ENCODE assay signal across 9 cellular contexts in the genomic region with DNA sequence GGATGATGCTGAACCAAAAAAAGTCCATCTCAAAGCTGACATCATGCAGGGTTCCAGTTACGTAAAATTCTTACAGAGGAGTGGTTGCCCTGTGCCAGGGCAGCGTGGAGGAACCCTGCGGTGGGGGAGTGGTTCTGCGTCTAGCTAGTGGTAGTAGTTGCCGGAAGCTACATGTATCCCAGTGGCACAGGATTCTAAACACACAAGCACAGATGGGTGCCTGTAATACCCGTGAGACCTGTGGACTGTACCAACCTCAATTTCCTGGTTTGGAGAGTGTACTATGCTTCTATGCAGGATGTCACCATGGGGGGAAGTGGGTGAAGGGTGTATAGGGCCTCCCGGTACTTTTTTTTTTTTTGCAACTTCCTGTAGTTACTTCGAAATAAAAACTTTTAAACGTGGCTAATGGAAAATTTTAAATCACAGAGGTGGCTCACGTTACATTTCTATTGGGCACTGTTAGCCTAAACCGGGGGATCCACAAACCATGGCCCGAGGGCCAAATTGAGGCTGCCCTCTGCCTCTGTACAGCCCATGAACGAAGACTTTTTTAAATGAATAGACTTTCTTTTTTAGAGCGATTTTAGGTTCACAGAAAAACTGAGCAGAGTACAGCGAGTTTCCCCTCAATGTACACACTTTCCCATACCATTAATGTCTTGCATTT. TPM values are rescaled to one million over a fixed set of nuclear protein-coding genes. Genes with fewer than 3 reads are reported as not detected.
DNase-seq lines count a peak whose midpoint lies in the region; ATAC-seq and TF ChIP-seq lines count a peak whose summit lies in the region.
"Had no signal": no experiment of that assay in that cellular context is flagged by ENCODE, and none has a peak within 500 bp of the region (broad histone marks: within the 10 kb centered on the region; RNA-seq: fewer than 3 reads in every experiment).

No MANE protein-coding gene starts in this region.

- no peak overlapping the region for H3K4me3 Mint-ChIP-seq in nephron progenitor cell

- TF ChIP-seq CTCF in GM12865 (IDR thresholded peaks at IDR 0.05; ENCODE audit: insufficient read depth, low read depth, low read length, missing control alignments) = no peak
- no peak for TF ChIP-seq CTCF in nephron progenitor cell (IDR thresholded peaks at IDR 0.05)

- no peaks in the 10 kb centered on the region for H3K27me3 Mint-ChIP-seq in nephron progenitor cell (ENCODE audit: low read depth, poor library complexity)

- in situ Hi-C loops in G401 (cut with HindIII; ENCODE audit: low sequenced_read_pairs) = loop anchor here (25.0 kb wide), 1 partner anchor 235 kb away; no protein-coding TSS in a partner anchor

- DNase-seq in GM12865 (ENCODE audit: low read depth) (peak; percentile 65), T-helper 2 cell (peak; percentile 31 to 100 (median 74)), cerebellum (ENCODE audit: low spot score) (no peak), G401 (ENCODE audit: low spot score) (no peak), NCI-H1105 (lab: John Stamatoyannopoulos, UW) (no peak), nephron progenitor cell (no peak)
- DNase-seq in activated naive CD4-positive, alpha-beta T cell treated with anti-CD3 and anti-CD28 coated beads, Interleukin-2, amount 50 U/mL, for 72 hours (ENCODE audit: low spot score in 2 of 2) = peak; percentile 58 to 76
- peak; percentile 50 for DNase-seq in stimulated activated CD4-positive, alpha-beta T cell treated with anti-CD3 and anti-CD28 coated beads, Interleukin-2, amount 100 ng/mL, for 4 hours (ENCODE audit: low read depth)
- DNase-seq: NCI-H510A treated with DMSO at 0.1 percent for 48 hours had no signal

- H3K4me1 Mint-ChIP-seq in nephron progenitor cell = peaks cover 21% of the 10 kb centered on the region

- H3K9me3 Mint-ChIP-seq in activated naive CD4-positive, alpha-beta T cell treated with anti-CD3 and anti-CD28 coated beads, Interleukin-2, amount 50 U/mL, for 72 hours = no peaks in the 10 kb centered on the region
- H3K9me3 Mint-ChIP-seq in nephron progenitor cell = peaks cover 8% of the 10 kb centered on the region

- peak overlapping the region; percentile 95 to 96 for H3K27ac Mint-ChIP-seq in activated naive CD4-positive, alpha-beta T cell treated with anti-CD3 and anti-CD28 coated beads, Interleukin-2, amount 50 U/mL, for 72 hours
- H3K27ac Mint-ChIP-seq in nephron progenitor cell = no peak overlapping the region

- H3K4me3 ChIP-seq in GM12865 (ENCODE audit: low read depth, low read length) = no peak overlapping the region

- no peaks in the 10 kb centered on the region for H3K36me3 Mint-ChIP-seq in activated naive CD4-positive, alpha-beta T cell treated with anti-CD3 and anti-CD28 coated beads, Interleukin-2, amount 50 U/mL, for 72 hours
- peaks cover 58% of the 10 kb centered on the region for H3K36me3 Mint-ChIP-seq in nephron progenitor cell (ENCODE audit: low read depth)

- peak; percentile 91 for ATAC-seq in activated naive CD4-positive, alpha-beta T cell treated with anti-CD3 and anti-CD28 coated beads, Interleukin-2, amount 50 U/mL, for 72 hours

RNA-seq across cellular contexts. Expression of a gene that starts 38.5 kb away (rescaled TPM):
- 10 to 100 TPM in 1 of 2 donors, 1 to 10 TPM in 1; 5.2 to 10.2 TPM for total RNA-seq in activated naive CD4-positive, alpha-beta T cell treated with anti-CD3 and anti-CD28 coated beads, Interleukin-2, amount 50 U/mL, for 72 hours
- total RNA-seq in cerebellum = 49.1 TPM
- 9.6 and 21.7 TPM in 2 replicates for total RNA-seq in G401 (2014; rRNA removed; shearing (Covaris generic))

RNA-seq across cellular contexts. Expression of a gene that starts 39.3 kb away (rescaled TPM):
- total RNA-seq in activated naive CD4-positive, alpha-beta T cell treated with anti-CD3 and anti-CD28 coated beads, Interleukin-2, amount 50 U/mL, for 72 hours = under 1 TPM; 0.45 to 0.50 TPM
- 12.2 TPM for total RNA-seq in cerebellum
- 13.7 and 14.4 TPM in 2 replicates for total RNA-seq in G401 (2014; rRNA removed; shearing (Covaris generic))

Comparison
In these comparisons a context has a peak if more than half of its experiments do, and no peak if none do; other contexts are left out.
1. DNase-seq: peak in GM12865 (single experiment), T-helper 2 cell (5 of 5), activated naive CD4-positive, alpha-beta T cell treated with anti-CD3 and anti-CD28 coated beads, Interleukin-2, amount 50 U/mL, for 72 hours (2 of 2) and stimulated activated CD4-positive, alpha-beta T cell treated with anti-CD3 and anti-CD28 coated beads, Interleukin-2, amount 100 ng/mL, for 4 hours (single experiment); none in cerebellum (single experiment), G401 (single experiment), NCI-H1105 (single experiment) and nephron progenitor cell (single experiment).